1 cellular context compared by ENCODE assay signal in the genomic region with DNA sequence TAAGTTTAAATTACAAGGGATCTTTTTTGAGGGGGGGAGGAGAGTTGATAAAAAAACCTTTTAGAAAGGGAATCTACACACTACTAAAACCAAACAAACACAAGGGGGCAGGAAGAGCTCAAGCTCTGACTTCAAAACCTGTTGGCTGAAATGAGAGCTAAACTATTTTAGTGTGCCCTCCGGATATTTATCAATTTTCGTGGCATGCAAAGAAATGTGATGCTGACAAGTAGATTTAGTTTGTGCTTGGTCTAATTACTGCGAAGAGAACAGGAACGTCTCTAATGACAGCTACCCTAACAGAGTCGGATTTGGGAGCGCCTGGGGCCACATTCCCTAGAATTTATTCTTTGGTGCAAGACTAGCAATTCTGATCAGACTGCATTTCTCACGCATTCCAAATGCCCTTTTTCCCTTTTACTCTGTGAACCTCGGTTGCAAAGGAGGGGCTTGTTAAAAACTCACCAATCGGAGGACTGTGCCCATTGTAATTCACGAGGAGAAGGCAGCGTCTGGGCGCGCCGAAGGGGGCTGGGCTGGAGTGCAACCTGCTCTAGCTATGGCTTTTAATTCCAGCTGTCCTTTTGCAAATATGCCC.
TF ChIP-seq lines count a peak whose summit lies in the region.

No MANE protein-coding gene starts in this region.

TF ChIP-seq in liver, 16 proteins besides CTCF, POLR2A, EP300 and RAD21 (continued from another document):
- TF ChIP-seq, protein P1, sequence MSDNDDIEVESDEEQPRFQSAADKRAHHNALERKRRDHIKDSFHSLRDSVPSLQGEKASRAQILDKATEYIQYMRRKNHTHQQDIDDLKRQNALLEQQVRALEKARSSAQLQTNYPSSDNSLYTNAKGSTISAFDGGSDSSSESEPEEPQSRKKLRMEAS (IDR thresholded peaks at IDR 0.05), result no peak
- TF ChIP-seq SP1 (IDR thresholded peaks at IDR 0.05) (no peak), GABPA (IDR thresholded peaks at IDR 0.05 in 1 of 2, conservative IDR thresholded peaks at IDR 0.05 in 1 of 2) (no peak), FOXA1 (IDR thresholded peaks at IDR 0.05) (no peak), NR2F2 (IDR thresholded peaks at IDR 0.05) (no peak), TAF1 (conservative IDR thresholded peaks at IDR 0.05) (no peak)
